9 cellular contexts compared by ENCODE assay signal in genomic region chr17:50184611-50185398, GRCh38. TPM values are rescaled to one million over a fixed set of nuclear protein-coding genes. Genes with fewer than 3 reads are reported as not detected.
DNase-seq lines count a peak whose midpoint lies in the region; ATAC-seq and TF ChIP-seq lines count a peak whose summit lies in the region.
"Had no signal": no experiment of that assay in that cellular context is flagged by ENCODE, and none has a peak within 500 bp of the region (broad histone marks: within the 10 kb centered on the region; RNA-seq: fewer than 3 reads in every experiment).

No MANE protein-coding gene starts in this region.

- no peak overlapping the region for H2AK5ac ChIP-seq in mesenchymal stem cell (ENCODE audit: low read length, severe bottlenecking)

- intact Hi-C loops in MCF 10A (cut with micrococcal nuclease), result no loop called here

- peaks cover 51% of the 10 kb centered on the region for H3K27me3 ChIP-seq in KMS-11 (ENCODE audit: insufficient read depth, low read depth)
- H3K27me3 ChIP-seq in mesenchymal stem cell (ENCODE audit: control insufficient read depth in 1 of 2, insufficient read depth in 1 of 2, low read length in 2 of 2), result no peaks in the 10 kb centered on the region

- H3K36me3 ChIP-seq in KMS-11 (ENCODE audit: insufficient read depth), result no peaks in the 10 kb centered on the region
- peaks cover 62 to 83% of the 10 kb centered on the region in 2 experiments for H3K36me3 ChIP-seq in mesenchymal stem cell (ENCODE audit: control insufficient read depth in 1 of 2, insufficient read depth in 2 of 2, low read depth in 1 of 2, low read length in 2 of 2)
- H3K36me3 ChIP-seq in urinary bladder (ENCODE audit: insufficient read depth), result no peaks in the 10 kb centered on the region

- no peak overlapping the region for H3K9ac ChIP-seq in KMS-11
- H3K9ac ChIP-seq in mesenchymal stem cell (ENCODE audit: low read length), result peak overlapping the region; percentile 100

- DNase-seq in MCF 10A (ENCODE audit: unreplicated experiment) (peak; percentile 74), mesenchymal stem cell (peak; percentile 64)
- DNase-seq in stimulated activated naive CD8-positive, alpha-beta T cell treated with anti-CD3 and anti-CD28 coated beads, Interleukin-15, Interleukin-2, amounts not matched to agents 100 U/mL and 50 U/mL, for 24 hours, result no peak
- no peak for DNase-seq in natural killer cell treated with Interleukin-12 subunit alpha and Interleukin-12 subunit beta and Interleukin-15 and Interleukin-18, amount 100 ng/mL, for 72 hours (ENCODE audit: low spot score)

- CTCF ChIA-PET in MCF 10A (lab: Yijun Ruan, JAX), result interaction anchor here (0.8 to 2.5 kb wide), 3 partner anchors 12 to 112 kb away, joined by 3 to 7 read pairs (median 4); no protein-coding TSS in a partner anchor

- no peaks in the 10 kb centered on the region for H3K27me3 Mint-ChIP-seq in MCF 10A (ENCODE audit: insufficient read depth, unreplicated experiment)
- H3K27me3 Mint-ChIP-seq in natural killer cell treated with Interleukin-12 subunit alpha and Interleukin-12 subunit beta and Interleukin-15 and Interleukin-18, amount 100 ng/mL, for 72 hours, result peaks cover 0 to 7% of the 10 kb centered on the region in 2 donors
- H3K27me3 Mint-ChIP-seq: activated T-helper 17 cell treated with anti-CD3 and anti-CD28 coated beads, Interleukin-2, amount 50 U/mL, for 72 hours had no signal

- H2BK12ac ChIP-seq in mesenchymal stem cell (ENCODE audit: low read length in 2 of 2), result peak overlapping the region in 1 of 2 experiments; percentile 7

- no peak overlapping the region for H2BK15ac ChIP-seq in mesenchymal stem cell (ENCODE audit: low read depth, poor library complexity, severe bottlenecking)

- H3K27ac Mint-ChIP-seq in MCF 10A (ENCODE audit: low read depth, unreplicated experiment), result peak overlapping the region; percentile 84
- no peak overlapping the region for H3K27ac Mint-ChIP-seq in natural killer cell treated with Interleukin-12 subunit alpha and Interleukin-12 subunit beta and Interleukin-15 and Interleukin-18, amount 100 ng/mL, for 72 hours

- H3K23ac ChIP-seq in mesenchymal stem cell (ENCODE audit: low read length in 2 of 2), result no peak overlapping the region

- no peak overlapping the region for H3K4me3 ChIP-seq in KMS-11 (IDR thresholded peaks at IDR 0.05; ENCODE audit: insufficient read depth, low read depth, low read length)
- H3K4me3 ChIP-seq in mesenchymal stem cell (ENCODE audit: insufficient read depth in 1 of 2, low read depth in 1 of 2, low read length in 2 of 2), result no peak overlapping the region
- H3K4me3 ChIP-seq in urinary bladder (ENCODE audit: low read depth, low read length), result no peak overlapping the region

- H3K4me1 ChIP-seq in KMS-11 (ENCODE audit: low read depth, poor library complexity, severe bottlenecking) (peaks cover 29% of the 10 kb centered on the region), mesenchymal stem cell (ENCODE audit: control insufficient read depth, insufficient read depth, low read depth, low read length) (peaks cover 59% of the 10 kb centered on the region), urinary bladder (ENCODE audit: insufficient read depth) (no peaks in the 10 kb centered on the region)

- H3K36me3 Mint-ChIP-seq in MCF 10A (ENCODE audit: insufficient read depth, unreplicated experiment), result peaks cover 20% of the 10 kb centered on the region
- no peaks in the 10 kb centered on the region for H3K36me3 Mint-ChIP-seq in natural killer cell treated with Interleukin-12 subunit alpha and Interleukin-12 subunit beta and Interleukin-15 and Interleukin-18, amount 100 ng/mL, for 72 hours

- H3K14ac ChIP-seq in mesenchymal stem cell (ENCODE audit: low read length in 2 of 2), result no peak overlapping the region

- H2BK120ac ChIP-seq in mesenchymal stem cell (ENCODE audit: low read depth, low read length), result no peak overlapping the region

- no peak overlapping the region for H2BK5ac ChIP-seq in mesenchymal stem cell (ENCODE audit: low read depth, low read length, poor library complexity, severe bottlenecking)

- H3K4ac ChIP-seq in mesenchymal stem cell (ENCODE audit: low read depth in 1 of 2, low read length in 2 of 2), result no peak overlapping the region

- peaks cover 28% of the 10 kb centered on the region for H3K4me1 Mint-ChIP-seq in MCF 10A (ENCODE audit: insufficient read depth, unreplicated experiment)
- peaks cover 13 to 19% of the 10 kb centered on the region in 2 donors for H3K4me1 Mint-ChIP-seq in natural killer cell treated with Interleukin-12 subunit alpha and Interleukin-12 subunit beta and Interleukin-15 and Interleukin-18, amount 100 ng/mL, for 72 hours (ENCODE audit: low read depth in 2 of 2)

- H3K9me3 ChIP-seq in mesenchymal stem cell (ENCODE audit: control insufficient read depth, low read length), result no peaks in the 10 kb centered on the region

- no peaks in the 10 kb centered on the region for H3K9me3 Mint-ChIP-seq in MCF 10A (ENCODE audit: unreplicated experiment)
- no peaks in the 10 kb centered on the region for H3K9me3 Mint-ChIP-seq in natural killer cell treated with Interleukin-12 subunit alpha and Interleukin-12 subunit beta and Interleukin-15 and Interleukin-18, amount 100 ng/mL, for 72 hours
- H3K9me3 Mint-ChIP-seq: activated T-helper 17 cell treated with anti-CD3 and anti-CD28 coated beads, Interleukin-2, amount 50 U/mL, for 72 hours had no signal

- WGBS in mesenchymal stem cell, result 81% methylated on average over 19 of the region's 19 CpGs
- WGBS in urinary bladder, result 37% methylated on average over 19 of the region's 19 CpGs

- no TSS peak for BruUV-seq in MCF 10A (replicated peaks; lab: Mats Ljungman, UMichigan)

- no peak overlapping the region for H4K91ac ChIP-seq in mesenchymal stem cell (ENCODE audit: low read length)

- H3K4me2 ChIP-seq in KMS-11 (peak overlapping the region; percentile 96; the same call in 1 of the 2 replicates), mesenchymal stem cell (ENCODE audit: low read length, poor library complexity, severe bottlenecking) (no peak overlapping the region)

- peak overlapping the region; percentile 28 for H3K4me3 Mint-ChIP-seq in MCF 10A (ENCODE audit: unreplicated experiment)
- H3K4me3 Mint-ChIP-seq in natural killer cell treated with Interleukin-12 subunit alpha and Interleukin-12 subunit beta and Interleukin-15 and Interleukin-18, amount 100 ng/mL, for 72 hours, result no peak overlapping the region

- H4K8ac ChIP-seq in mesenchymal stem cell (ENCODE audit: low read length), result no peak overlapping the region

- H3K27ac ChIP-seq in KMS-11 (no peak overlapping the region), mesenchymal stem cell (ENCODE audit: low read length, poor library complexity, severe bottlenecking) (peak overlapping the region; percentile 76), urinary bladder (ENCODE audit: low read depth) (peak overlapping the region; percentile 86)

- no peak overlapping the region for H2AFZ ChIP-seq in KMS-11 (ENCODE audit: low read depth)
- no peak overlapping the region for H2AFZ ChIP-seq in mesenchymal stem cell (ENCODE audit: low read depth, low read length)

- ATAC-seq in stimulated activated naive CD8-positive, alpha-beta T cell treated with anti-CD3 and anti-CD28 coated beads, Interleukin-15, Interleukin-2, amounts not matched to agents 100 U/mL and 50 U/mL, for 24 hours, result no peak
- no peak for ATAC-seq in natural killer cell treated with Interleukin-12 subunit alpha and Interleukin-12 subunit beta and Interleukin-15 and Interleukin-18, amount 100 ng/mL, for 72 hours
- no peak for ATAC-seq in activated CD4-positive, CD25-positive, alpha-beta regulatory T cell treated with anti-CD3 and anti-CD28 coated beads, Interleukin-2, amount 50 U/mL, for 24 hours
- ATAC-seq: activated T-helper 17 cell treated with anti-CD3 and anti-CD28 coated beads, Interleukin-2, amount 50 U/mL, for 72 hours had no signal

- H3K79me2 ChIP-seq in KMS-11 (ENCODE audit: insufficient read depth, low read depth), result no peaks in the 10 kb centered on the region

- no peaks in the 10 kb centered on the region for H4K20me1 ChIP-seq in KMS-11 (ENCODE audit: insufficient read depth)

- TF ChIP-seq CTCF in KMS-11 (conservative IDR thresholded peaks at IDR 0.05; ENCODE audit: low read depth, low read length) (no peak), MCF 10A (IDR thresholded peaks at IDR 0.05; ENCODE audit: unreplicated experiment) (no peak)

- no peaks in the 10 kb centered on the region for H3K79me1 ChIP-seq in mesenchymal stem cell (replicated peaks; ENCODE audit: low read length, poor library complexity, severe bottlenecking)

- POLR2A ChIA-PET in MCF 10A (lab: Yijun Ruan, JAX), result no interaction called here

- no peak overlapping the region for H3K18ac ChIP-seq in mesenchymal stem cell (ENCODE audit: low read depth in 1 of 2, low read length in 2 of 2)

RNA-seq across cellular contexts. Expression of gene COL1A1, which starts 16.6 kb away (rescaled TPM):
- total RNA-seq in MCF 10A (2022) (3.4 and 4.5 TPM in 2 replicates), urinary bladder (5,262 TPM)
- polyA plus RNA-seq in mesenchymal stem cell (2013, experiment 1 of 2), result 4,381 TPM
- polyA plus RNA-seq in mesenchymal stem cell (2013, experiment 2 of 2), result 4,150 TPM
- 802 TPM for polyA plus RNA-seq in urinary bladder
- 1 to 10 TPM in 1 of 2 donors, not detected in 1; 1.7 TPM for total RNA-seq in natural killer cell treated with Interleukin-12 subunit alpha and Interleukin-12 subunit beta and Interleukin-15 and Interleukin-18, amount 100 ng/mL, for 72 hours

RNA-seq across cellular contexts. Expression of gene SGCA, which starts 19.0 kb away (rescaled TPM):
- total RNA-seq in MCF 10A (2022) (not detected in 2 replicates), urinary bladder (15.4 TPM)
- 0.14 TPM for polyA plus RNA-seq in mesenchymal stem cell (2013, experiment 1 of 2)
- 0.08 TPM for polyA plus RNA-seq in mesenchymal stem cell (2013, experiment 2 of 2)
- polyA plus RNA-seq in urinary bladder, result 89.1 TPM
- total RNA-seq in natural killer cell treated with Interleukin-12 subunit alpha and Interleukin-12 subunit beta and Interleukin-15 and Interleukin-18, amount 100 ng/mL, for 72 hours, result under 1 TPM in 1 of 2 donors, not detected in 1; 0.42 TPM
- total RNA-seq: activated T-helper 17 cell treated with anti-CD3 and anti-CD28 coated beads, Interleukin-2, amount 50 U/mL, for 72 hours; frontal cortex had no signal

RNA-seq across cellular contexts. Expression of gene PPP1R9B, which starts 34.3 kb away (rescaled TPM):
- total RNA-seq in MCF 10A (2022) (33.4 and 34.8 TPM in 2 replicates), urinary bladder (16.6 TPM)
- polyA plus RNA-seq in mesenchymal stem cell (2013, experiment 1 of 2), result 34.9 TPM
- 33.0 TPM for polyA plus RNA-seq in mesenchymal stem cell (2013, experiment 2 of 2)
- polyA plus RNA-seq in urinary bladder, result 29.6 TPM
- 100 to 1,000 TPM in 1 of 2 donors, 10 to 100 TPM in 1; 96.0 to 110 TPM for total RNA-seq in natural killer cell treated with Interleukin-12 subunit alpha and Interleukin-12 subunit beta and Interleukin-15 and Interleukin-18, amount 100 ng/mL, for 72 hours

RNA-seq across cellular contexts. Expression of gene SAMD14, which starts 54.8 kb away (rescaled TPM):
- 0.09 TPM in 1 of 2 replicates, not detected in the other for total RNA-seq in MCF 10A (2022)
- polyA plus RNA-seq in mesenchymal stem cell (2013, experiment 1 of 2), result 17.9 TPM
- polyA plus RNA-seq in mesenchymal stem cell (2013, experiment 2 of 2), result 17.2 TPM
- total RNA-seq in urinary bladder, result 2.2 TPM
- polyA plus RNA-seq in urinary bladder, result 3.7 TPM
- total RNA-seq in natural killer cell treated with Interleukin-12 subunit alpha and Interleukin-12 subunit beta and Interleukin-15 and Interleukin-18, amount 100 ng/mL, for 72 hours, result 1 to 10 TPM; 2.6 to 5.0 TPM

Comparison
In these comparisons a context has a peak if more than half of its experiments do, and no peak if none do; other contexts are left out.
1. DNase-seq: peak in MCF 10A (single experiment) and mesenchymal stem cell (single experiment); none in stimulated activated naive CD8-positive, alpha-beta T cell treated with anti-CD3 and anti-CD28 coated beads, Interleukin-15, Interleukin-2, amounts not matched to agents 100 U/mL and 50 U/mL, for 24 hours (single experiment) and natural killer cell treated with Interleukin-12 subunit alpha and Interleukin-12 subunit beta and Interleukin-15 and Interleukin-18, amount 100 ng/mL, for 72 hours (single experiment).
2. RNA of gene COL1A1, which starts 16.6 kb away (total RNA-seq): 5,262 TPM in urinary bladder (single experiment); 3.4 to 4.5 TPM in MCF 10A and 1.7 TPM in natural killer cell treated with Interleukin-12 subunit alpha and Interleukin-12 subunit beta and Interleukin-15 and Interleukin-18, amount 100 ng/mL, for 72 hours; every median in the first group is over 100 times any median in the second.
3. RNA of gene SGCA, which starts 19.0 kb away (total RNA-seq): 15.4 TPM in urinary bladder (single experiment); 0.42 TPM in natural killer cell treated with Interleukin-12 subunit alpha and Interleukin-12 subunit beta and Interleukin-15 and Interleukin-18, amount 100 ng/mL, for 72 hours and not detected in MCF 10A; every median in the first group is over 10 times any median in the second.